ENCODE assay signal across 20 cellular contexts in the genomic region with DNA sequence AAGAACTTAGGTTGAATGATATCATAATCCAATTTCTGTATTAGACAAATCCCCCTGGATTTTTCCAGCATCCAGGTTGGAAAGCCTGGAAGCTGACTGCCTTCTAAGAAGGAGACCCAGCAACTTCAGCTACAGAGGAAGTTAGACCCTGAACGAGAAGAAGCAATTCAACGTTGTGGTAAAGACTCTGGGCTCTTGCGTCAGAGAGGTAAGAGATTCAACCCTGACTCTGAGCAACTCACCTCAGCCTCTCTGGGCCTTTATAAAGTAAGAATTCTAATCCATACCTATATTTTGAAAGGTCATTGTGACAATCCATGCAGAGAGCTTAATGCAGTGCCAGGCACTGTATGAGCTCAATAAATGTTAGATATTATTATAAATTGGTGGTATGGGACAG. TPM values are rescaled to one million over a fixed set of nuclear protein-coding genes. Genes with fewer than 3 reads are reported as not detected.
A peak's percentile ranks its signal among the peaks of the same experiment; 100 is the strongest.
DNase-seq lines count a peak whose midpoint lies in the region; ATAC-seq and TF ChIP-seq lines count a peak whose summit lies in the region.
"Had no signal": no experiment of that assay in that cellular context is flagged by ENCODE, and none has a peak within 500 bp of the region (broad histone marks: within the 10 kb centered on the region; RNA-seq: fewer than 3 reads in every experiment).

No MANE protein-coding gene starts in this region.

- H3K4me3 ChIP-seq in GM23338 = no peak overlapping the region
- H3K4me3 ChIP-seq: HAP-1 had no signal

- H3K4me3 Mint-ChIP-seq in GM23338 = no peak overlapping the region
- peak overlapping the region in 5 of 10 donors; percentile 1 to 72 (median 52) for H3K4me3 Mint-ChIP-seq in naive thymus-derived CD8-positive, alpha-beta T cell

- H3K9me3 Mint-ChIP-seq in GM23338 = no peaks in the 10 kb centered on the region
- H3K9me3 Mint-ChIP-seq in naive thymus-derived CD8-positive, alpha-beta T cell = no peaks in the 10 kb centered on the region

- H3K79me2 ChIP-seq in GM23338 (replicated peaks; ENCODE audit: insufficient read depth) = peaks cover 74% of the 10 kb centered on the region

- no peaks in the 10 kb centered on the region for H3K27me3 ChIP-seq in GM23338 (ENCODE audit: insufficient read depth)

- H3K36me3 Mint-ChIP-seq in GM23338 (ENCODE audit: low read depth) = peaks cover 23% of the 10 kb centered on the region; the same call in 2 of the 3 replicates
- peaks cover 0 to 43% (median 0%) of the 10 kb centered on the region in 3 donors for H3K36me3 Mint-ChIP-seq in naive thymus-derived CD8-positive, alpha-beta T cell

- H3K4me1 ChIP-seq in GM23338 (ENCODE audit: insufficient read depth) = no peaks in the 10 kb centered on the region

- H3K4me1 Mint-ChIP-seq in GM23338 = peaks cover 22% of the 10 kb centered on the region
- peaks cover 18 to 48% (median 36%) of the 10 kb centered on the region in 4 donors for H3K4me1 Mint-ChIP-seq in naive thymus-derived CD8-positive, alpha-beta T cell

- H3K4me2 ChIP-seq in GM23338 = no peak overlapping the region

- no peak overlapping the region for H2AFZ ChIP-seq in GM23338

- peaks cover 16% of the 10 kb centered on the region for H4K20me1 ChIP-seq in GM23338 (replicated peaks; ENCODE audit: insufficient read depth)

- DNase-seq in NOMO-1 (lab: John Stamatoyannopoulos, UW; ENCODE audit: unreplicated experiment in 2 of 2) (peak; percentile 13 to 61), NOMO-1 treated with dmso at 0.1 percent for 144 hours (lab: John Stamatoyannopoulos, UW; ENCODE audit: unreplicated experiment) (no peak), GM23338 (ENCODE audit: low spot score) (no peak), SKM-1 (lab: John Stamatoyannopoulos, UW; ENCODE audit: unreplicated experiment) (peak; percentile 4), kidney glomerular epithelial cell (lab: John Stamatoyannopoulos, UW) (no peak), HUDEP-2 (lab: John Stamatoyannopoulos, UW; ENCODE audit: unreplicated experiment in 76 of 76) (no peak), SW480 (ENCODE audit: low spot score) (no peak)
- DNase-seq in naive thymus-derived CD8-positive, alpha-beta T cell = peak in 4 of 10 donors; percentile 3 to 26 (median 8)
- DNase-seq: 8988T, Calu3, Karpas-422, NCI-H1048, NCI-H146, NCI-H2107, NCI-H345, NCI-H526 treated with DMSO at 0.1 percent for 48 hours had no signal

- no peaks in the 10 kb centered on the region for H3F3A ChIP-seq in GM23338 (replicated peaks; ENCODE audit: low read depth)

- H3K36me3 ChIP-seq in GM23338 (ENCODE audit: insufficient read depth) = peaks cover 7% of the 10 kb centered on the region; the same call in 1 of the 2 replicates

- POLR2A ChIA-PET in naive thymus-derived CD8-positive, alpha-beta T cell (lab: Charles Lee) = no interaction called here

- no peaks in the 10 kb centered on the region for H3K27me3 Mint-ChIP-seq in GM23338 (ENCODE audit: insufficient read depth, low read depth, poor library complexity)
- no peaks in the 10 kb centered on the region for H3K27me3 Mint-ChIP-seq in naive thymus-derived CD8-positive, alpha-beta T cell

- no peak for ATAC-seq in GM23338
- ATAC-seq in naive thymus-derived CD8-positive, alpha-beta T cell = peak in 1 of 2 donors; percentile 81
- ATAC-seq: Panc1, Right ventricle myocardium inferior had no signal

- no peaks in the 10 kb centered on the region for H3K9me2 ChIP-seq in GM23338 (ENCODE audit: insufficient read depth)

- H3K27ac Mint-ChIP-seq in GM23338 = 0 out of 2 replicates have a peak overlapping the region, but pooled peaks have one; percentile 6
- peak overlapping the region in 9 of 10 donors; percentile 4 to 94 (median 70) for H3K27ac Mint-ChIP-seq in naive thymus-derived CD8-positive, alpha-beta T cell

- peak overlapping the region; percentile 48 for H3K27ac ChIP-seq in GM23338 (ENCODE audit: low read depth)
- H3K27ac ChIP-seq: C4-2B had no signal

- TF ChIP-seq CTCF in GM23338 (conservative IDR thresholded peaks at IDR 0.05; ENCODE audit: low read depth in 2 of 2) = no peak

TF ChIP-seq in GM23338, 12 proteins besides CTCF, POLR2A, EP300 and RAD21:
- no peak for TF ChIP-seq POLR2AphosphoS5 (IDR thresholded peaks at IDR 0.05; ENCODE audit: low read depth)
- TF ChIP-seq, protein P1, sequence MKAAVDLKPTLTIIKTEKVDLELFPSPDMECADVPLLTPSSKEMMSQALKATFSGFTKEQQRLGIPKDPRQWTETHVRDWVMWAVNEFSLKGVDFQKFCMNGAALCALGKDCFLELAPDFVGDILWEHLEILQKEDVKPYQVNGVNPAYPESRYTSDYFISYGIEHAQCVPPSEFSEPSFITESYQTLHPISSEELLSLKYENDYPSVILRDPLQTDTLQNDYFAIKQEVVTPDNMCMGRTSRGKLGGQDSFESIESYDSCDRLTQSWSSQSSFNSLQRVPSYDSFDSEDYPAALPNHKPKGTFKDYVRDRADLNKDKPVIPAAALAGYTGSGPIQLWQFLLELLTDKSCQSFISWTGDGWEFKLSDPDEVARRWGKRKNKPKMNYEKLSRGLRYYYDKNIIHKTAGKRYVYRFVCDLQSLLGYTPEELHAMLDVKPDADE (IDR thresholded peaks at IDR 0.05) = no peak
- TF ChIP-seq EZH2phosphoT487 (IDR thresholded peaks at IDR 0.05; ENCODE audit: unreplicated experiment) = no peak
- TF ChIP-seq CREB1 (CRISPR knock-in tag; IDR thresholded peaks at IDR 0.05; ENCODE audit: low read depth) = no peak
- no peak for TF ChIP-seq STAT1 (IDR thresholded peaks at IDR 0.05; ENCODE audit: unreplicated experiment)
- no peak for TF ChIP-seq NANOG (IDR thresholded peaks at IDR 0.05; ENCODE audit: borderline replicate concordance)
- no peak for TF ChIP-seq REST (IDR thresholded peaks at IDR 0.05; ENCODE audit: unreplicated experiment)
- no peak for TF ChIP-seq JUNB (IDR thresholded peaks at IDR 0.05; ENCODE audit: unreplicated experiment)

RNA-seq across cellular contexts. Expression of gene E2F6, which starts 9.7 kb away (rescaled TPM):
- total RNA-seq in GM23338 (2014; rRNA removed; shearing (Covaris generic)) = 20.7 and 30.2 TPM in 2 replicates
- 11.9 and 16.9 TPM in 2 replicates for polyA plus RNA-seq in GM23338 (2016; fragmentation: Nextera tagmentation; extraction: Ambion mirVana)
- total RNA-seq in naive thymus-derived CD8-positive, alpha-beta T cell = 10 to 100 TPM; 13.4 to 14.3 TPM
- 1 to 10 TPM; 2.3 to 4.6 (median 3.2) TPM for polyA plus RNA-seq in naive thymus-derived CD8-positive, alpha-beta T cell

Comparison
In these comparisons a context has a peak if more than half of its experiments do, and no peak if none do; other contexts are left out.
1. DNase-seq: peak in NOMO-1 (2 of 2) and SKM-1 (single experiment); none in NOMO-1 treated with dmso at 0.1 percent for 144 hours (single experiment), GM23338 (single experiment), kidney glomerular epithelial cell (single experiment), HUDEP-2 (0 of 76) and SW480 (single experiment).